In genomic region chr2:187658952-187659525, GRCh38 we compare ENCODE assay signal across 8 cellular contexts.
A peak's percentile ranks its signal among the peaks of the same experiment; 100 is the strongest.
DNase-seq lines count a peak whose midpoint lies in the region; ATAC-seq and TF ChIP-seq lines count a peak whose summit lies in the region.

No MANE protein-coding gene starts in this region.

- WGBS in testis, 2 donors = 51 to 60% methylated on average over 5 of the region's 5 CpGs
- WGBS in ovary, 3 donors = 38 to 42% (median 40%) methylated on average over 5 of the region's 5 CpGs

- DNase-seq in SIG-M5 treated with dmso at 0.1 percent for 504 hours (lab: John Stamatoyannopoulos, UW; ENCODE audit: unreplicated experiment) (peak; percentile 27), SIG-M5 (lab: John Stamatoyannopoulos, UW) (no peak), NB4 (ENCODE audit: low read depth) (peak; percentile 28), epithelial cell of esophagus (ENCODE audit: low read depth) (peak; percentile 50), testis (no peak), ovary (no peak)
- DNase-seq in activated CD4-positive, alpha-beta T cell treated with anti-CD3 and anti-CD28 coated beads for 4 hours = no peak

- H3K4me1 ChIP-seq in testis (no peaks in the 10 kb centered on the region), ovary (ENCODE audit: insufficient read depth) (no peaks in the 10 kb centered on the region)

- no peaks in the 10 kb centered on the region for H3K27me3 ChIP-seq in testis
- H3K27me3 ChIP-seq in ovary = no peaks in the 10 kb centered on the region

- TF ChIP-seq CTCF in NB4 (IDR thresholded peaks at IDR 0.05; ENCODE audit: low read depth, low read length) = peak; percentile 27
- peak; percentile 45 for TF ChIP-seq CTCF in epithelial cell of esophagus (IDR thresholded peaks at IDR 0.05; ENCODE audit: insufficient read depth, low read depth, low read length, missing control alignments)
- peak in 2 of 3 experiments; percentile 11 to 25 for TF ChIP-seq CTCF in testis (IDR thresholded peaks at IDR 0.05)
- no peak for TF ChIP-seq CTCF in ovary (IDR thresholded peaks at IDR 0.05)

- ATAC-seq in GM21717 (IDR thresholded peaks at IDR 0.05; ENCODE audit: unreplicated experiment) = no peak

- TF ChIP-seq POLR2A in NB4 (IDR thresholded peaks at IDR 0.05; ENCODE audit: extremely low read depth, insufficient read length) (no peak), testis (IDR thresholded peaks at IDR 0.05) (no peak), ovary (IDR thresholded peaks at IDR 0.05) (no peak)

- intact Hi-C loops in testis (cut with DNase I; ENCODE audit: low total_unique reads) (no loop called here), ovary (cut with DNase I) (no loop called here)

- H3K9me3 ChIP-seq in testis (no peaks in the 10 kb centered on the region), ovary (peaks cover 0 to 3% of the 10 kb centered on the region in 2 donors)

- H3K4me3 ChIP-seq in NB4 (ENCODE audit: low read depth, low read length) (no peak overlapping the region), epithelial cell of esophagus (ENCODE audit: low read length) (no peak overlapping the region), testis (no peak overlapping the region), ovary (no peak overlapping the region)

- H3K36me3 ChIP-seq in testis (ENCODE audit: low read depth, missing control alignments) (no peaks in the 10 kb centered on the region), ovary (no peaks in the 10 kb centered on the region)

- TF ChIP-seq EP300 in ovary (IDR thresholded peaks at IDR 0.05) = no peak

- H3K27ac ChIP-seq in testis (no peak overlapping the region), ovary (no peak overlapping the region)

Comparison
In these comparisons a context has a peak if more than half of its experiments do, and no peak if none do; other contexts are left out.
1. DNase-seq: peak in SIG-M5 treated with dmso at 0.1 percent for 504 hours (single experiment), NB4 (single experiment) and epithelial cell of esophagus (single experiment); none in SIG-M5 (single experiment), testis (single experiment), activated CD4-positive, alpha-beta T cell treated with anti-CD3 and anti-CD28 coated beads for 4 hours (0 of 2) and ovary (0 of 5).
2. CTCF ChIP-seq: peak in NB4 (single experiment), epithelial cell of esophagus (single experiment) and testis (2 of 3); none in ovary (0 of 3).